ENCODE assay signal across 8 cellular contexts in genomic region chr11:92432515-92432914, GRCh38.
"Had no signal": no experiment of that assay in that cellular context is flagged by ENCODE, and none has a peak within 500 bp of the region (broad histone marks: within the 10 kb centered on the region; RNA-seq: fewer than 3 reads in every experiment).

No MANE protein-coding gene starts in this region.

- DNase-seq: GDM1, GF-D8 had no signal

- H3K4me3 ChIP-seq: GM12878 had no signal

- FAIRE-seq: G401.6, GM12878, GM12891, GM12892, GM18507, GM19239 had no signal

- ATAC-seq: GM12878 had no signal
